Comparison of ENCODE assay signal across 8 cellular contexts in genomic region chr22:15761151-15761777, GRCh38.
A peak's percentile ranks its signal among the peaks of the same experiment; 100 is the strongest.
DNase-seq lines count a peak whose midpoint lies in the region; ATAC-seq and TF ChIP-seq lines count a peak whose summit lies in the region.
"Not testable (repeated sequence)": the region's sequence is repeated elsewhere in the genome, so short reads cannot be mapped to it uniquely, and the experiment has no call there.

No MANE protein-coding gene starts in this region.

- not testable (repeated sequence) for H3K36me3 ChIP-seq in RWPE2 (ENCODE audit: low read depth); right lobe of liver; aorta (ENCODE audit: control insufficient read depth in 1 of 2, insufficient read depth in 2 of 2, low read length in 1 of 2)

- not testable (repeated sequence) for H3K27me3 ChIP-seq in RWPE2 (ENCODE audit: insufficient read depth, poor library complexity, severe bottlenecking); right lobe of liver; aorta (ENCODE audit: control insufficient read depth in 1 of 2, insufficient read depth in 2 of 2, low read length in 1 of 2)

- not testable (repeated sequence) for H3K36me3 Mint-ChIP-seq in osteocyte (ENCODE audit: unreplicated experiment)

- WGBS in right lobe of liver (ENCODE audit: insufficient coverage, low coverage, low lambda C conversion rate, missing lambda C conversion rate) = 67% methylated on average over 7 of the region's 30 CpGs
- 86 to 88% methylated on average over 22 to 26 of the region's 30 CpGs for WGBS in aorta, 2 donors

- H3K9me3 ChIP-seq in RWPE2 (ENCODE audit: severe bottlenecking); right lobe of liver; aorta (ENCODE audit: control insufficient read depth, low read length): not testable (repeated sequence)

- not testable (repeated sequence) for H3K4me1 Mint-ChIP-seq in osteocyte (ENCODE audit: unreplicated experiment)

- DNase-seq in RWPE2 (ENCODE audit: low spot score) (peak; percentile 64), ecto neural progenitor cell (ENCODE audit: low spot score) (peak; percentile 5), left ventricle myocardium superior (peak; percentile 19), right lobe of liver (peak in 2 of 3 donors; percentile 41 to 44), osteocyte (ENCODE audit: extremely low spot score, unreplicated experiment) (peak; percentile 85), aorta (peak; percentile 43 to 62)
- peak; percentile 9 for DNase-seq in activated naive CD4-positive, alpha-beta T cell treated with anti-CD3 and anti-CD28 coated beads, Interleukin-2, amount 50 U/mL, for 16 hours
- not testable (repeated sequence) for DNase-seq in stimulated activated naive CD8-positive, alpha-beta T cell treated with anti-CD3 and anti-CD28 coated beads, Interleukin-15, Interleukin-2, amounts not matched to agents 100 U/mL and 50 U/mL, for 24 hours

- not testable (repeated sequence) for TF ChIP-seq CTCF in RWPE2 (IDR thresholded peaks at IDR 0.05; ENCODE audit: poor library complexity, severe bottlenecking); right lobe of liver (IDR thresholded peaks at IDR 0.05); osteocyte (IDR thresholded peaks at IDR 0.05)

- ATAC-seq in RWPE2 (ENCODE audit: low read depth); left ventricle myocardium superior: not testable (repeated sequence)
- ATAC-seq in right lobe of liver (peak in 2 of 4 donors; percentile 36 to 83), aorta (ENCODE audit: low FRiP score) (peak; percentile 78)
- ATAC-seq in stimulated activated naive CD8-positive, alpha-beta T cell treated with anti-CD3 and anti-CD28 coated beads, Interleukin-15, Interleukin-2, amounts not matched to agents 100 U/mL and 50 U/mL, for 24 hours = peak; percentile 43

- H3K4me1 ChIP-seq in RWPE2 (ENCODE audit: insufficient read depth, poor library complexity, severe bottlenecking); right lobe of liver; aorta (ENCODE audit: control insufficient read depth in 1 of 2, insufficient read depth in 2 of 2, low read length in 2 of 2): not testable (repeated sequence)

- not testable (repeated sequence) for H3K27ac Mint-ChIP-seq in osteocyte (ENCODE audit: unreplicated experiment)

- not testable (repeated sequence) for H3K9me3 Mint-ChIP-seq in osteocyte (ENCODE audit: unreplicated experiment)

- H3K27me3 Mint-ChIP-seq in osteocyte (ENCODE audit: unreplicated experiment) = not testable (repeated sequence)

- H3K4me3 Mint-ChIP-seq in osteocyte (ENCODE audit: unreplicated experiment) = not testable (repeated sequence)

- not testable (repeated sequence) for H3K4me3 ChIP-seq in RWPE2 (ENCODE audit: severe bottlenecking); right lobe of liver; aorta (ENCODE audit: low read length in 2 of 2)

- not testable (repeated sequence) for H3K27ac ChIP-seq in RWPE2 (ENCODE audit: poor library complexity, severe bottlenecking); right lobe of liver; aorta (ENCODE audit: low read depth in 1 of 2, low read length in 2 of 2)

- intact Hi-C loops in left ventricle myocardium superior (cut with micrococcal nuclease); right lobe of liver (cut with DNase I); aorta (cut with DNase I): not testable (repeated sequence)

- TF ChIP-seq POLR2A in right lobe of liver (IDR thresholded peaks at IDR 0.05) = not testable (repeated sequence)
